20 cellular contexts compared by ENCODE assay signal in the genomic region with DNA sequence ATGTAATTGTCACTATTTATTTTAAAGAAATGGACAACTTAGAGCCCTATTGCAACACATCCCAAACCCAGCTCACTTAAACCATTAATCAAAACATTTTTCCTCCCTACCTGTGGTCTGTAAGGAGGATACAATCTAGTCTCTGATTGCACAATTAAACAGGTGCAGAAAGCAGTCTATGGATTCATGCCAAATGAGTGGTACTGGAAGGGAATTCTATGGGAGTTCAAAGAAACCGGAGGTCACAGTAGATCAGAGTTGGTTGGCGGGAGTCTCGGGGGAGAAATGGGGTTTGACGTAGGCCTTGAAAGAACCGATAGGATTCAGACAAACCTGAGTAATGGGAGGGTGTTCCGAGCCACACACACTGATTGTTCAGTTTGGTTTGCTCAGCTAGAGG.
A peak's percentile ranks its signal among the peaks of the same experiment; 100 is the strongest.
DNase-seq lines count a peak whose midpoint lies in the region; ATAC-seq lines count a peak whose summit lies in the region.
"Had no signal": no experiment of that assay in that cellular context is flagged by ENCODE, and none has a peak within 500 bp of the region (broad histone marks: within the 10 kb centered on the region; RNA-seq: fewer than 3 reads in every experiment).

No MANE protein-coding gene starts in this region.

- no peaks in the 10 kb centered on the region for H3K36me3 ChIP-seq in SJCRH30
- H3K36me3 ChIP-seq: MG63, Peyer's patch had no signal

- peaks cover 6% of the 10 kb centered on the region; the same call in 1 of the 2 replicates for H3K4me1 ChIP-seq in SJCRH30
- H3K4me1 ChIP-seq: Peyer's patch had no signal

- no peak overlapping the region for H3K4me3 ChIP-seq in SJCRH30
- H3K4me3 ChIP-seq: MG63, Peyer's patch, SK-N-MC had no signal

- ATAC-seq in HG02973 (IDR thresholded peaks at IDR 0.05; ENCODE audit: unreplicated experiment) (no peak), HG02610 (IDR thresholded peaks at IDR 0.05; ENCODE audit: unreplicated experiment) (no peak)
- ATAC-seq: Right ventricle myocardium inferior, T-cell had no signal

- no peaks in the 10 kb centered on the region for H3K9me3 ChIP-seq in SJCRH30 (replicated peaks)
- H3K9me3 ChIP-seq: MG63, Peyer's patch had no signal

- no peaks in the 10 kb centered on the region for H3K27me3 ChIP-seq in SJCRH30
- H3K27me3 ChIP-seq: MG63, Peyer's patch had no signal

- H3K27ac ChIP-seq in SJCRH30: no peak overlapping the region
- H3K27ac ChIP-seq: Peyer's patch, SK-N-MC had no signal

- DNase-seq in NCI-H187 (lab: John Stamatoyannopoulos, UW) (peak; percentile 5 to 26), NCI-H187 treated with DMSO at 0.1 percent for 48 hours (lab: John Stamatoyannopoulos, UW) (no peak), HT-29 (ENCODE audit: low spot score) (peak; percentile 47), NCI-H2029 treated with DMSO at 0.1 percent for 48 hours (lab: John Stamatoyannopoulos, UW) (peak; percentile 32), SJCRH30 (peak; percentile 21 to 58), dermis blood vessel endothelial cell (no peak)
- DNase-seq: C1 segment of cervical spinal cord, DMS 273 treated with DMSO at 0.1 percent for 48 hours, GOT3, MG63, NCI-H146, NCI-H226, NCI-H82, Peyer's patch, T-cell, T-helper 9 cell had no signal

Comparison
In these comparisons a context has a peak if more than half of its experiments do, and no peak if none do; other contexts are left out.
1. DNase-seq: peak in NCI-H187 (2 of 2), HT-29 (single experiment), NCI-H2029 treated with DMSO at 0.1 percent for 48 hours (single experiment) and SJCRH30 (2 of 2); none in NCI-H187 treated with DMSO at 0.1 percent for 48 hours (single experiment) and dermis blood vessel endothelial cell (single experiment).